In genomic region chr12:2057041-2057792, GRCh38 we compare ENCODE assay signal across 8 cellular contexts. TPM values are rescaled to one million over a fixed set of nuclear protein-coding genes. Genes with fewer than 3 reads are reported as not detected.
DNase-seq lines count a peak whose midpoint lies in the region; ATAC-seq and TF ChIP-seq lines count a peak whose summit lies in the region.

No MANE protein-coding gene starts in this region.

- no peak overlapping the region for H3K27ac Mint-ChIP-seq in Caco-2 (ENCODE audit: unreplicated experiment)
- H3K27ac Mint-ChIP-seq in stimulated activated naive CD8-positive, alpha-beta T cell treated with anti-CD3 and anti-CD28 coated beads, Interleukin-15, amount 100 ng/mL, for 72 hours: peak overlapping the region in 1 of 2 donors; percentile 54

- TF ChIP-seq CTCF in Caco-2 (IDR thresholded peaks at IDR 0.05; ENCODE audit: insufficient read depth in 1 of 2, low read depth in 1 of 2, low read length in 1 of 2, severe bottlenecking in 1 of 2, unreplicated experiment in 1 of 2) (peak; percentile 83 to 87), PC-9 (conservative IDR thresholded peaks at IDR 0.05) (peak; percentile 70), cardiac fibroblast (IDR thresholded peaks at IDR 0.05; ENCODE audit: low read depth, low read length) (peak; percentile 87)

- CTCF ChIA-PET in Caco-2 (lab: Charles Lee) (interaction anchor here (0.6 to 1.0 kb wide), 4 partner anchors 88 to 227 kb away, joined by 3 read pairs; no protein-coding TSS in a partner anchor), PC-9 (lab: Charles Lee) (no interaction called here)

- no peaks in the 10 kb centered on the region for H3K9me3 ChIP-seq in Caco-2
- H3K9me3 ChIP-seq in PC-9 (ENCODE audit: insufficient read depth, low read depth): no peaks in the 10 kb centered on the region

- peaks cover 19% of the 10 kb centered on the region for H3K27me3 ChIP-seq in Caco-2 (replicated peaks; ENCODE audit: control insufficient read depth, insufficient read depth, low read length)
- H3K27me3 ChIP-seq in PC-9 (ENCODE audit: insufficient read depth, low read depth): peaks cover 79% of the 10 kb centered on the region

- no peaks in the 10 kb centered on the region for H3K36me3 Mint-ChIP-seq in Caco-2 (ENCODE audit: insufficient read depth, unreplicated experiment)

- intact Hi-C loops in Caco-2 (cut with micrococcal nuclease; ENCODE audit: unreplicated experiment) (loop anchor here (1.0 kb wide), 1 partner anchor 234 kb away; no protein-coding TSS in a partner anchor), PC-9 (cut with micrococcal nuclease; ENCODE audit: unreplicated experiment) (no loop called here)

- peaks cover 49% of the 10 kb centered on the region for H3K27me3 Mint-ChIP-seq in Caco-2 (ENCODE audit: insufficient read depth, unreplicated experiment)
- peaks cover 50% of the 10 kb centered on the region for H3K27me3 Mint-ChIP-seq in stimulated activated naive CD8-positive, alpha-beta T cell treated with anti-CD3 and anti-CD28 coated beads, Interleukin-15, amount 100 ng/mL, for 72 hours

- H3K4me1 ChIP-seq in Caco-2 (peaks cover 4% of the 10 kb centered on the region; the same call in 1 of the 2 replicates), PC-9 (replicated peaks; ENCODE audit: insufficient read depth) (no peaks in the 10 kb centered on the region)

- H3K4me3 Mint-ChIP-seq in Caco-2 (ENCODE audit: unreplicated experiment): no peak overlapping the region
- H3K4me3 Mint-ChIP-seq in stimulated activated naive CD8-positive, alpha-beta T cell treated with anti-CD3 and anti-CD28 coated beads, Interleukin-15, amount 100 ng/mL, for 72 hours: no peak overlapping the region

- DNase-seq in Caco-2 (peak; percentile 78 to 84), HT-29 (ENCODE audit: low spot score) (peak; percentile 56), PC-9 (peak in 1 of 2 experiments; percentile 21), cardiac fibroblast (ENCODE audit: low read depth in 2 of 2) (peak; percentile 62 to 70), left lobe of liver (ENCODE audit: low spot score) (no peak), T-helper 9 cell (no peak)
- DNase-seq in stimulated activated naive CD8-positive, alpha-beta T cell treated with anti-CD3 and anti-CD28 coated beads, Interleukin-15, amount 100 ng/mL, for 72 hours: peak; percentile 52 to 58

- H2AFZ ChIP-seq in PC-9: no peak overlapping the region

- POLR2A ChIA-PET in Caco-2 (lab: Charles Lee) (no interaction called here), PC-9 (lab: Charles Lee; ENCODE audit: unreplicated experiment) (no interaction called here)

- no peaks in the 10 kb centered on the region for H3K9me3 Mint-ChIP-seq in Caco-2 (ENCODE audit: unreplicated experiment)
- H3K9me3 Mint-ChIP-seq in stimulated activated naive CD8-positive, alpha-beta T cell treated with anti-CD3 and anti-CD28 coated beads, Interleukin-15, amount 100 ng/mL, for 72 hours: no peaks in the 10 kb centered on the region

- H3F3A ChIP-seq in PC-9 (ENCODE audit: insufficient read depth, low read depth): no peaks in the 10 kb centered on the region

- H3K79me2 ChIP-seq in PC-9 (ENCODE audit: low read depth): no peaks in the 10 kb centered on the region

- H3K9me2 ChIP-seq in PC-9 (ENCODE audit: insufficient read depth): no peaks in the 10 kb centered on the region

- H3K27ac ChIP-seq in PC-9: no peak overlapping the region

- no peaks in the 10 kb centered on the region for H4K20me1 ChIP-seq in PC-9 (ENCODE audit: insufficient read depth)

- ATAC-seq in left lobe of liver (peak; percentile 49), HG03469 (IDR thresholded peaks at IDR 0.05; ENCODE audit: unreplicated experiment) (no peak)
- peak; percentile 31 for ATAC-seq in stimulated activated naive CD8-positive, alpha-beta T cell treated with anti-CD3 and anti-CD28 coated beads, Interleukin-15, amount 100 ng/mL, for 72 hours

- H3K4me3 ChIP-seq in Caco-2 (ENCODE audit: low read depth, low read length) (no peak overlapping the region), PC-9 (no peak overlapping the region), cardiac fibroblast (replicated peaks in 1 of 2; ENCODE audit: low read depth in 2 of 2, low read length in 2 of 2) (no peak overlapping the region)

- H3K4me2 ChIP-seq in PC-9: no peak overlapping the region

- H3K36me3 ChIP-seq in Caco-2 (ENCODE audit: control insufficient read depth, insufficient read depth, low read length) (no peaks in the 10 kb centered on the region), PC-9 (ENCODE audit: low read depth) (no peaks in the 10 kb centered on the region)

- H3K4me1 Mint-ChIP-seq in Caco-2 (ENCODE audit: low read depth, unreplicated experiment): no peaks in the 10 kb centered on the region
- H3K4me1 Mint-ChIP-seq in stimulated activated naive CD8-positive, alpha-beta T cell treated with anti-CD3 and anti-CD28 coated beads, Interleukin-15, amount 100 ng/mL, for 72 hours: peaks cover 10% of the 10 kb centered on the region

- BruUV-seq in Caco-2 (replicated peaks; lab: Mats Ljungman, UMichigan): no TSS peak
- BruUV-seq in PC-9 (replicated peaks; lab: Mats Ljungman, UMichigan): no TSS peak

RNA-seq across cellular contexts. Expression of gene CACNA1C, which starts 4.4 kb away (rescaled TPM):
- total RNA-seq in Caco-2 (2022) (0.05 TPM in 1 of 2 replicates, not detected in the other), PC-9 (2021) (not detected in 2 replicates), left lobe of liver (0.83 TPM)
- under 0.01 TPM in 1 of 2 replicates, not detected in the other for total RNA-seq in HT-29 (2014; rRNA removed; shearing (Covaris generic))

RNA-seq across cellular contexts. Expression of gene DCP1B, which starts 53.0 kb away (rescaled TPM):
- total RNA-seq in Caco-2 (2022): 8.2 and 8.9 TPM in 2 replicates
- total RNA-seq in HT-29 (2014; rRNA removed; shearing (Covaris generic)): 2.3 and 2.6 TPM in 2 replicates
- 6.2 and 6.8 TPM in 2 replicates for total RNA-seq in PC-9 (2021)
- total RNA-seq in left lobe of liver: 3.9 TPM

Comparison
In these comparisons a context has a peak if more than half of its experiments do, and no peak if none do; other contexts are left out.
1. DNase-seq: peak in Caco-2 (2 of 2), HT-29 (single experiment), cardiac fibroblast (2 of 2) and stimulated activated naive CD8-positive, alpha-beta T cell treated with anti-CD3 and anti-CD28 coated beads, Interleukin-15, amount 100 ng/mL, for 72 hours (2 of 2); none in left lobe of liver (single experiment) and T-helper 9 cell (single experiment).
2. Peak in every context shown above with its lines, with median percentiles within 50 percentile points of each other: CTCF ChIP-seq.